Comparison of ENCODE assay signal across 13 cellular contexts in the genomic region with DNA sequence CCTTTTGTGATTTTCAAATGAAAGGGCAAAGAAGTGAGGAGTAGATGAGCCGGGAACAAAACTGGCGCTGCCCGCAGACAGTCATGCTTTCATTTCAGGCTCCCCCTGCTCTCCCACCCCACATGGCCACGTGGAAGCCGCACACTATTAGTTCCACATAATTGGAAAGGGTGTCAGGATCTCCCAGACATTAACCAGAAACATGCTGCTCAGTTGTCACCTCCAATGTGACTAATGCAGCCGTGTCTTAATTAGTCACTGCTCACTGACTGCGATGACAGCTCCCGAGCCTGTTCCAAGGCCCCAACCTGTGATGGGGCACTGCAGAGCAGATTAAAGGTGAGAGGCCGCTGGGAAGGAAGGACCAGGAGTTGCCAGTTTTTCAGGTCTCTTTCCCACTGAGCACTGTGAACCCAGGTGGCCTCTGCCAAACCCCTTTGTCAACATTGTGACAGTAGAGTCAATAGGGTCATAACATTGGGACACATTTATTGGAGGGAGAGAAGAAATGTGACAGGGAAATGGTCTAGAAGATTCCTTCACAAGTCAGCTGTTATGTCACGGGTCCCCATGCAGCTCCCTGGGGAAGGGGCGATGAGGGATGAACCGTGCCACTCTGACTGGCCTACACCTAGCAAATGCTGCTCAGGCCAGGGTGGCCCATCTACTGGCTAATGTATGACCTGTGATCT. TPM values are rescaled to one million over a fixed set of nuclear protein-coding genes. Genes with fewer than 3 reads are reported as not detected.
DNase-seq lines count a peak whose midpoint lies in the region; ATAC-seq, FAIRE-seq and TF ChIP-seq lines count a peak whose summit lies in the region.
"Had no signal": no experiment of that assay in that cellular context is flagged by ENCODE, and none has a peak within 500 bp of the region (broad histone marks: within the 10 kb centered on the region; RNA-seq: fewer than 3 reads in every experiment).

No MANE protein-coding gene starts in this region.

- CTCF ChIA-PET in HEK293 (lab: Yijun Ruan, JAX) (interaction anchor here (1.1 kb wide), 1 partner anchor 13 kb away, joined by 4 read pairs; no protein-coding TSS in a partner anchor), GM10248 (lab: Yijun Ruan, JAX) (interaction anchor here (1.0 to 1.3 kb wide), 2 partner anchors 51 to 149 kb away, joined by 3 read pairs; no protein-coding TSS in a partner anchor)

- peaks cover 0 to 2% of the 10 kb centered on the region in 2 experiments; a peak in 1 of 3 replicates for H3K36me3 ChIP-seq in HEK293 (ENCODE audit: control insufficient read depth in 2 of 2, insufficient read depth in 1 of 2, low read length in 2 of 2)
- no peaks in the 10 kb centered on the region for H3K36me3 ChIP-seq in pancreas
- H3K36me3 ChIP-seq: adrenal gland had no signal

- no peaks in the 10 kb centered on the region for H3K27me3 ChIP-seq in pancreas
- H3K27me3 ChIP-seq: adrenal gland, Peyer's patch had no signal

- H3K4me1 ChIP-seq in HEK293 (ENCODE audit: control insufficient read depth, insufficient read depth, low read length) (no peaks in the 10 kb centered on the region), pancreas (peaks cover 0 to 3% (median 0%) of the 10 kb centered on the region in 3 donors)
- H3K4me1 ChIP-seq: adrenal gland, Peyer's patch had no signal

- H3K27ac ChIP-seq in HEK293 (ENCODE audit: extremely low read depth, low read depth, low read length), result no peak overlapping the region
- H3K27ac ChIP-seq in pancreas, result peak overlapping the region in 3 of 4 donors; percentile 33 to 55 (median 44)
- H3K27ac ChIP-seq: adrenal gland, Peyer's patch had no signal

- WGBS in pancreas, 2 donors, result 37 to 55% methylated on average over 12 of the region's 12 CpGs

- no peaks in the 10 kb centered on the region for H3K9me3 ChIP-seq in HEK293 (ENCODE audit: control insufficient read depth, insufficient read depth, low read depth, low read length)
- H3K9me3 ChIP-seq in pancreas, result no peaks in the 10 kb centered on the region
- H3K9me3 ChIP-seq: adrenal gland, Peyer's patch had no signal

- H3K4me3 ChIP-seq in HEK293 (ENCODE audit: low read depth, low read length) (no peak overlapping the region), pancreas (no peak overlapping the region)
- H3K4me3 ChIP-seq: adrenal gland, Peyer's patch had no signal

- DNase-seq in SK-N-DZ (ENCODE audit: low spot score) (peak; percentile 45), cardiac septum (ENCODE audit: low spot score) (peak; percentile 78), pancreas (peak in 3 of 6 donors; percentile 33 to 60 (median 52)), GM10248 (ENCODE audit: extremely low spot score) (no peak), NCI-H2029 treated with DMSO at 0.1 percent for 48 hours (lab: John Stamatoyannopoulos, UW) (no peak)
- DNase-seq in activated effector memory CD4-positive, alpha-beta T cell treated with Interleukin-2 at 50 U/mL for 16 hours, result no peak
- DNase-seq: activated CD4-positive, alpha-beta T cell treated with anti-CD3 and anti-CD28 coated beads for 1 hour; NCI-H187 had no signal

- FAIRE-seq in pancreas (lab: Jason Lieb, UNC), result no peak
- FAIRE-seq: keratinocyte had no signal

- ATAC-seq in pancreas, result peak; percentile 44 to 72 (median 70)
- ATAC-seq in GM21717 (IDR thresholded peaks at IDR 0.05; ENCODE audit: unreplicated experiment), result no peak

- POLR2A ChIA-PET in HEK293 (lab: Yijun Ruan, JAX) (no interaction called here), GM10248 (lab: Yijun Ruan, JAX) (no interaction called here)

- intact Hi-C loops in cardiac septum (cut with DNase I), result no loop called here
- intact Hi-C loops in pancreas (cut with DNase I), result no loop called here

- TF ChIP-seq CTCF in HEK293 (tag by site-specific recombination; IDR thresholded peaks at IDR 0.05) (no peak), pancreas (IDR thresholded peaks at IDR 0.05) (no peak), GM10248 (IDR thresholded peaks at IDR 0.05; ENCODE audit: control extremely low read depth, extremely low read depth, low read depth, missing control alignments) (no peak)

TF ChIP-seq in HEK293, 187 proteins besides CTCF, POLR2A, EP300 and RAD21:
- TF ChIP-seq SP7 (tag by site-specific recombination; IDR thresholded peaks at IDR 0.05), result 0 out of 2 replicates have a peak, but pooled peaks have one; percentile 15
- TF ChIP-seq ZNF426 (tag by site-specific recombination; IDR thresholded peaks at IDR 0.05), result no peak

RNA-seq across cellular contexts. Expression of gene SFMBT1, which starts 38.6 kb away (rescaled TPM):
- polyA plus RNA-seq in SK-N-DZ (2014; cell fraction: cytosol; rRNA removed), result 5.9 and 7.5 TPM in 2 replicates
- 4.9 and 5.9 TPM in 2 replicates for polyA plus RNA-seq in SK-N-DZ (2014; cell fraction: nucleus; rRNA removed)
- total RNA-seq in cardiac septum (14.7 TPM), pancreas (10 to 100 TPM; 10.8 to 15.8 (median 13.5) TPM)
- polyA plus RNA-seq in pancreas, result 1 to 10 TPM; 4.9 to 6.3 TPM

RNA-seq across cellular contexts. Expression of gene RFT1, which starts 45.8 kb away (rescaled TPM):
- 6.0 and 9.5 TPM in 2 replicates for polyA plus RNA-seq in SK-N-DZ (2014; cell fraction: cytosol; rRNA removed)
- 10.0 and 12.3 TPM in 2 replicates for polyA plus RNA-seq in SK-N-DZ (2014; cell fraction: nucleus; rRNA removed)
- total RNA-seq in cardiac septum, result 8.6 TPM
- total RNA-seq in pancreas, result 10 to 100 TPM; 10.4 to 20.4 (median 17.8) TPM
- 1 to 10 TPM; 6.9 TPM for polyA plus RNA-seq in pancreas

Comparison
In these comparisons a context has a peak if more than half of its experiments do, and no peak if none do; other contexts are left out.
1. DNase-seq: peak in SK-N-DZ (single experiment) and cardiac septum (single experiment); none in activated effector memory CD4-positive, alpha-beta T cell treated with Interleukin-2 at 50 U/mL for 16 hours (single experiment), GM10248 (single experiment) and NCI-H2029 treated with DMSO at 0.1 percent for 48 hours (single experiment).